ENCODE assay signal across 19 cellular contexts in genomic region chr16:3434373-3434772, GRCh38. TPM values are rescaled to one million over a fixed set of nuclear protein-coding genes. Genes with fewer than 3 reads are reported as not detected.
DNase-seq lines count a peak whose midpoint lies in the region; ATAC-seq, FAIRE-seq and TF ChIP-seq lines count a peak whose summit lies in the region.
"Had no signal": no experiment of that assay in that cellular context is flagged by ENCODE, and none has a peak within 500 bp of the region (broad histone marks: within the 10 kb centered on the region; RNA-seq: fewer than 3 reads in every experiment).

No MANE protein-coding gene starts in this region.

- no peaks in the 10 kb centered on the region for H3K4me1 ChIP-seq in GM12878 (ENCODE audit: control insufficient read depth, insufficient read depth, low read length)
- no peaks in the 10 kb centered on the region for H3K4me1 ChIP-seq in BE2C
- H3K4me1 ChIP-seq: HAP-1 had no signal

- TF ChIP-seq RAD21 in GM12878 (IDR thresholded peaks at IDR 0.05; ENCODE audit: insufficient read depth, low read depth, low read length), result no peak

- no peak for ATAC-seq in activated naive CD8-positive, alpha-beta T cell treated with anti-CD3 and anti-CD28 coated beads, Interleukin-2, amount 50 U/mL, for 24 hours
- ATAC-seq in GM12878, result peak; percentile 62

- TF ChIP-seq EP300 in GM12878 (IDR thresholded peaks at IDR 0.05; ENCODE audit: borderline replicate concordance in 1 of 2, control insufficient read depth in 1 of 2, low read depth in 2 of 2, low read length in 2 of 2), result no peak

- BruUV-seq in GM12878 (replicated peaks; lab: Mats Ljungman, UMichigan), result no TSS peak

- CTCF ChIA-PET in activated CD4-positive, alpha-beta T cell treated with anti-CD3 and anti-CD28 coated beads, Interleukin-2, amount 10 ng/mL, durations not matched to agents 7 days and 5 days (lab: Charles Lee), result no interaction called here
- CTCF ChIA-PET in GM12878 (lab: Yijun Ruan, JAX), result no interaction called here

- no peak overlapping the region for H3K27ac ChIP-seq in GM12878 (ENCODE audit: control insufficient read depth, insufficient read depth)
- H3K27ac ChIP-seq: BLaER1 treated with 17β-estradiol and CSF1 and Interleukin-3, amounts not matched to agents 10 nM and 100 nM had no signal

- peaks cover 20% of the 10 kb centered on the region for H3K4me1 Mint-ChIP-seq in activated CD4-positive, alpha-beta T cell treated with anti-CD3 and anti-CD28 coated beads, Interleukin-2, amount 10 ng/mL, durations not matched to agents 7 days and 5 days
- H3K4me1 Mint-ChIP-seq in activated naive CD8-positive, alpha-beta T cell (ENCODE audit: low read depth), result peaks cover 35% of the 10 kb centered on the region
- H3K4me1 Mint-ChIP-seq in activated naive CD8-positive, alpha-beta T cell treated with anti-CD3 and anti-CD28 coated beads, Interleukin-2, amount 50 U/mL, for 24 hours, result peaks cover 20% of the 10 kb centered on the region
- H3K4me1 Mint-ChIP-seq in HFFc6 (ENCODE audit: low read depth), result no peaks in the 10 kb centered on the region

- no peak for FAIRE-seq in GM12878 (lab: Jason Lieb, UNC)
- FAIRE-seq: GM19239, H1, HTR-8/SVneo had no signal

- peaks cover 59% of the 10 kb centered on the region for H3K36me3 Mint-ChIP-seq in activated CD4-positive, alpha-beta T cell treated with anti-CD3 and anti-CD28 coated beads, Interleukin-2, amount 10 ng/mL, durations not matched to agents 7 days and 5 days (ENCODE audit: low read depth)
- H3K36me3 Mint-ChIP-seq in activated naive CD8-positive, alpha-beta T cell, result peaks cover 10% of the 10 kb centered on the region
- H3K36me3 Mint-ChIP-seq in activated naive CD8-positive, alpha-beta T cell treated with anti-CD3 and anti-CD28 coated beads, Interleukin-2, amount 50 U/mL, for 24 hours (ENCODE audit: low read depth), result peaks cover 32% of the 10 kb centered on the region
- peaks cover 19% of the 10 kb centered on the region for H3K36me3 Mint-ChIP-seq in HFFc6 (ENCODE audit: low read depth)

- POLR2A ChIA-PET in activated CD4-positive, alpha-beta T cell treated with anti-CD3 and anti-CD28 coated beads, Interleukin-2, amount 10 ng/mL, durations not matched to agents 7 days and 5 days (lab: Charles Lee), result no interaction called here
- POLR2A ChIA-PET in GM12878 (lab: Charles Lee), result no interaction called here

- peak overlapping the region; percentile 60 for H3K27ac Mint-ChIP-seq in activated CD4-positive, alpha-beta T cell treated with anti-CD3 and anti-CD28 coated beads, Interleukin-2, amount 10 ng/mL, durations not matched to agents 7 days and 5 days
- peak overlapping the region; percentile 54 for H3K27ac Mint-ChIP-seq in activated naive CD8-positive, alpha-beta T cell
- H3K27ac Mint-ChIP-seq in activated naive CD8-positive, alpha-beta T cell treated with anti-CD3 and anti-CD28 coated beads, Interleukin-2, amount 50 U/mL, for 24 hours, result no peak overlapping the region
- H3K27ac Mint-ChIP-seq in HFFc6, result no peak overlapping the region
- H3K27ac Mint-ChIP-seq: CD4-positive, CD25-positive, alpha-beta regulatory T cell had no signal

- TF ChIP-seq POLR2A in GM12878 (IDR thresholded peaks at IDR 0.05; ENCODE audit: low read depth, low read length), result no peak

- H3K36me3 ChIP-seq in GM12878 (ENCODE audit: control insufficient read depth in 2 of 2, insufficient read depth in 2 of 2, low read length in 1 of 2) (peaks cover 0 to 4% of the 10 kb centered on the region in 2 experiments; a peak in 3 of 4 replicates), BE2C (no peaks in the 10 kb centered on the region)

- no peaks in the 10 kb centered on the region for H3K27me3 Mint-ChIP-seq in activated CD4-positive, alpha-beta T cell treated with anti-CD3 and anti-CD28 coated beads, Interleukin-2, amount 10 ng/mL, durations not matched to agents 7 days and 5 days
- H3K27me3 Mint-ChIP-seq in activated naive CD8-positive, alpha-beta T cell, result no peaks in the 10 kb centered on the region
- H3K27me3 Mint-ChIP-seq in activated naive CD8-positive, alpha-beta T cell treated with anti-CD3 and anti-CD28 coated beads, Interleukin-2, amount 50 U/mL, for 24 hours, result no peaks in the 10 kb centered on the region
- H3K27me3 Mint-ChIP-seq in HFFc6 (ENCODE audit: insufficient read depth), result peaks cover 6% of the 10 kb centered on the region

- H3K9me3 ChIP-seq in GM12878 (replicated peaks; ENCODE audit: control insufficient read depth, insufficient read depth, low read length) (peaks cover 3% of the 10 kb centered on the region; the same call in 2 of the 3 replicates), BE2C (no peaks in the 10 kb centered on the region)
- H3K9me3 ChIP-seq: HAP-1 had no signal

- no peaks in the 10 kb centered on the region for H4K20me1 ChIP-seq in GM12878 (ENCODE audit: control insufficient read depth, insufficient read depth)
- H4K20me1 ChIP-seq: BLaER1 treated with 17β-estradiol and CSF1 and Interleukin-3, amounts not matched to agents 10 nM and 100 nM had no signal

- H3K9me3 Mint-ChIP-seq in activated CD4-positive, alpha-beta T cell treated with anti-CD3 and anti-CD28 coated beads, Interleukin-2, amount 10 ng/mL, durations not matched to agents 7 days and 5 days, result peaks cover 26% of the 10 kb centered on the region
- peaks cover under 1% of the 10 kb centered on the region for H3K9me3 Mint-ChIP-seq in activated naive CD8-positive, alpha-beta T cell (ENCODE audit: low read depth)
- H3K9me3 Mint-ChIP-seq in activated naive CD8-positive, alpha-beta T cell treated with anti-CD3 and anti-CD28 coated beads, Interleukin-2, amount 50 U/mL, for 24 hours, result peaks cover 6% of the 10 kb centered on the region
- peaks cover 5% of the 10 kb centered on the region; the same call in 1 of the 2 replicates for H3K9me3 Mint-ChIP-seq in HFFc6

- no peak overlapping the region for H3K9ac ChIP-seq in GM12878 (ENCODE audit: control insufficient read depth, insufficient read depth, low read length)
- H3K9ac ChIP-seq: BLaER1 treated with 17β-estradiol and CSF1 and Interleukin-3, amounts not matched to agents 10 nM and 100 nM had no signal

- H3K27me3 ChIP-seq in GM12878 (replicated peaks in 1 of 2; ENCODE audit: control insufficient read depth in 2 of 2, insufficient read depth in 2 of 2, low read length in 1 of 2) (no peaks in the 10 kb centered on the region), BE2C (peaks cover 10% of the 10 kb centered on the region)
- H3K27me3 ChIP-seq: BLaER1 treated with 17β-estradiol and CSF1 and Interleukin-3, amounts not matched to agents 10 nM and 100 nM had no signal

- H3K4me3 Mint-ChIP-seq in activated CD4-positive, alpha-beta T cell treated with anti-CD3 and anti-CD28 coated beads, Interleukin-2, amount 10 ng/mL, durations not matched to agents 7 days and 5 days, result no peak overlapping the region
- H3K4me3 Mint-ChIP-seq in activated naive CD8-positive, alpha-beta T cell, result no peak overlapping the region
- no peak overlapping the region for H3K4me3 Mint-ChIP-seq in activated naive CD8-positive, alpha-beta T cell treated with anti-CD3 and anti-CD28 coated beads, Interleukin-2, amount 50 U/mL, for 24 hours
- no peak overlapping the region for H3K4me3 Mint-ChIP-seq in HFFc6

- no peaks in the 10 kb centered on the region for H3K79me2 ChIP-seq in GM12878 (ENCODE audit: control insufficient read depth, insufficient read depth, low read length)

- SMC1A ChIA-PET in GM12878 (lab: Charles Lee; ENCODE audit: uncharacterized antibody, unreplicated experiment), result no interaction called here

- TF ChIP-seq CTCF in GM12865 (IDR thresholded peaks at IDR 0.05; ENCODE audit: insufficient read depth, low read depth, low read length, missing control alignments), result no peak
- no peak for TF ChIP-seq CTCF in GM12878 (IDR thresholded peaks at IDR 0.05 in 2 of 3, conservative IDR thresholded peaks at IDR 0.05 in 1 of 3; ENCODE audit: control insufficient read depth in 2 of 3, extremely low read depth in 1 of 3, insufficient read depth in 1 of 3, low read depth in 3 of 3, low read length in 3 of 3)
- no peak for TF ChIP-seq CTCF in BE2C (IDR thresholded peaks at IDR 0.05; ENCODE audit: low read depth, low read length)
- no peak for TF ChIP-seq CTCF in HFFc6 (IDR thresholded peaks at IDR 0.05)

- in situ Hi-C loops in GM12878 (cut with MboI), result no loop called here

- H3K4me2 ChIP-seq in GM12878 (ENCODE audit: control insufficient read depth, insufficient read depth), result no peak overlapping the region
- H3K4me2 ChIP-seq: BLaER1 treated with 17β-estradiol and CSF1 and Interleukin-3, amounts not matched to agents 10 nM and 100 nM had no signal

- H3K4me3 ChIP-seq in GM12865 (ENCODE audit: low read depth, low read length), result no peak overlapping the region
- no peak overlapping the region for H3K4me3 ChIP-seq in GM12878
- no peak overlapping the region for H3K4me3 ChIP-seq in BE2C (ENCODE audit: low read depth, low read length)
- H3K4me3 ChIP-seq: BLaER1 treated with 17β-estradiol and CSF1 and Interleukin-3, amounts not matched to agents 10 nM and 100 nM; HAP-1 had no signal

- no peak for DNase-seq in activated CD4-positive, alpha-beta T cell treated with anti-CD3 and anti-CD28 coated beads, Interleukin-2, amount 10 ng/mL, durations not matched to agents 7 days and 5 days
- DNase-seq in activated CD4-positive, alpha-beta T cell treated with anti-CD3 and anti-CD28 coated beads for 1 hour, result no peak
- DNase-seq in activated naive CD8-positive, alpha-beta T cell treated with anti-CD3 and anti-CD28 coated beads, Interleukin-2, amount 50 U/mL, for 24 hours, result no peak
- DNase-seq in GM12865 (ENCODE audit: low read depth) (peak; percentile 16), GM12878 (ENCODE audit: low read depth, low spot score) (no peak), BE2C (no peak), HFFc6 (no peak)
- DNase-seq: 8988T; AML-193; Calu3; CD4-positive, CD25-positive, alpha-beta regulatory T cell; DMS 273 treated with DMSO at 0.1 percent for 48 hours had no signal

- intact Hi-C loops in GM12878 (cut with micrococcal nuclease; ENCODE audit: unreplicated experiment), result no loop called here

- RAD21 ChIA-PET in GM12878 (lab: Charles Lee; ENCODE audit: unreplicated experiment), result interaction anchor here (0.6 kb wide), 1 partner anchor 9 kb away, joined by 3 read pairs; the partner anchor contains the start of genes NAA60 and ZNF597

- no peak overlapping the region for H2AFZ ChIP-seq in GM12878 (ENCODE audit: control insufficient read depth, low read depth, low read length)

RNA-seq across cellular contexts. Expression of gene ZNF597, which starts 8.9 kb away (rescaled TPM):
- total RNA-seq in activated CD4-positive, alpha-beta T cell treated with anti-CD3 and anti-CD28 coated beads, Interleukin-2, amount 10 ng/mL, durations not matched to agents 7 days and 5 days, result 1 to 10 TPM; 2.5 to 2.7 TPM
- total RNA-seq in GM12878 (2013; cell fraction: nucleolus; rRNA removed), result 9.8 and 9.9 TPM in 2 replicates
- total RNA-seq in GM12878 (2014; rRNA removed), result 2.4 TPM in 2 replicates
- total RNA-seq in GM12878 (2014; rRNA removed; fragmentation: Illumina TruSeq; extraction: Trizol), result 2.8 TPM in 2 replicates
- 1.9 and 2.0 TPM in 2 replicates for total RNA-seq in GM12878 (2021)
- polyA plus RNA-seq in GM12878 (2011; ENCODE audit: low read depth), result 1.1 TPM
- 2.7 and 3.1 TPM in 2 replicates for polyA plus RNA-seq in GM12878 (2011; rRNA removed)
- 1.3 and 1.5 TPM in 2 replicates for polyA plus RNA-seq in GM12878 (2011; cell fraction: cytosol; rRNA removed)
- polyA plus RNA-seq in GM12878 (2011; cell fraction: nucleus; rRNA removed), result 2.0 and 2.3 TPM in 2 replicates
- polyA plus RNA-seq in GM12878 (2012), result 1.7 and 1.8 TPM in 2 replicates
- polyA plus RNA-seq in GM12878 (2014; fragmentation: Illumina TruSeq; extraction: Trizol), result 2.0 and 2.8 TPM in 2 replicates
- polyA plus RNA-seq in GM12878 (2014; fragmentation: Nextera tagmentation; extraction: Ambion mirVana), result under 1 TPM; 0.80 to 0.85 TPM
- 1.2 and 1.5 TPM in 2 replicates for polyA plus RNA-seq in GM12878 (2014; rRNA removed)
- polyA plus RNA-seq in GM12878 (2016; fragmentation: Nextera tagmentation; extraction: Ambion mirVana), result 1 to 10 TPM; 1.3 to 2.8 TPM
- polyA minus RNA-seq in GM12878 (2011; rRNA and poly(A)+ RNA removed), result 3.2 and 3.4 TPM in 2 replicates
- polyA minus RNA-seq in GM12878 (2011; cell fraction: cytosol; rRNA and poly(A)+ RNA removed), result 1.8 and 2.1 TPM in 2 replicates
- 1.5 and 2.9 TPM in 2 replicates for polyA minus RNA-seq in GM12878 (2011; cell fraction: nucleus; rRNA and poly(A)+ RNA removed)
- 3.9 TPM for polyA plus RNA-seq in BE2C (2012; ENCODE audit: insufficient read depth, insufficient read length, low read depth)
- total RNA-seq in HFFc6 (2021; fragmentation: NEBNext Ultra II Directional; extraction: Animal tissue kit (Norgen Biotek cat#: 25700)), result 1 to 10 TPM; 1.6 to 2.3 (median 1.8) TPM
- total RNA-seq: Daoy had no signal

RNA-seq across cellular contexts. Expression of gene NAA60, which starts 9.1 kb away (rescaled TPM):
- total RNA-seq in activated CD4-positive, alpha-beta T cell treated with anti-CD3 and anti-CD28 coated beads, Interleukin-2, amount 10 ng/mL, durations not matched to agents 7 days and 5 days, result 10 to 100 TPM; 42.6 to 59.1 TPM
- 45.2 and 45.7 TPM in 2 replicates for total RNA-seq in GM12878 (2013; cell fraction: nucleolus; rRNA removed)
- total RNA-seq in GM12878 (2014; rRNA removed), result 17.6 and 19.3 TPM in 2 replicates
- 10.9 and 15.6 TPM in 2 replicates for total RNA-seq in GM12878 (2014; rRNA removed; fragmentation: Illumina TruSeq; extraction: Trizol)
- total RNA-seq in GM12878 (2021), result 38.6 and 39.7 TPM in 2 replicates
- polyA plus RNA-seq in GM12878 (2011; ENCODE audit: low read depth), result 14.5 TPM
- polyA plus RNA-seq in GM12878 (2011; rRNA removed), result 24.3 and 30.8 TPM in 2 replicates
- polyA plus RNA-seq in GM12878 (2011; cell fraction: cytosol; rRNA removed), result 18.7 and 24.9 TPM in 2 replicates
- 29.8 and 39.6 TPM in 2 replicates for polyA plus RNA-seq in GM12878 (2011; cell fraction: nucleus; rRNA removed)
- polyA plus RNA-seq in GM12878 (2012), result 24.4 and 31.3 TPM in 2 replicates
- polyA plus RNA-seq in GM12878 (2014; fragmentation: Illumina TruSeq; extraction: Trizol), result 42.5 and 54.7 TPM in 2 replicates
- 1 to 10 TPM; 6.2 to 9.1 TPM for polyA plus RNA-seq in GM12878 (2014; fragmentation: Nextera tagmentation; extraction: Ambion mirVana)
- 32.2 and 39.1 TPM in 2 replicates for polyA plus RNA-seq in GM12878 (2014; rRNA removed)
- polyA plus RNA-seq in GM12878 (2016; fragmentation: Nextera tagmentation; extraction: Ambion mirVana), result 10 to 100 TPM; 38.4 to 43.1 TPM
- 18.9 and 22.5 TPM in 2 replicates for polyA minus RNA-seq in GM12878 (2011; rRNA and poly(A)+ RNA removed)
- 9.1 and 9.8 TPM in 2 replicates for polyA minus RNA-seq in GM12878 (2011; cell fraction: cytosol; rRNA and poly(A)+ RNA removed)
- polyA minus RNA-seq in GM12878 (2011; cell fraction: nucleus; rRNA and poly(A)+ RNA removed), result 11.0 and 15.4 TPM in 2 replicates
- polyA plus RNA-seq in BE2C (2012; ENCODE audit: insufficient read depth, insufficient read length, low read depth), result 77.0 TPM
- total RNA-seq in HFFc6 (2021; fragmentation: NEBNext Ultra II Directional; extraction: Animal tissue kit (Norgen Biotek cat#: 25700)), result 10 to 100 TPM; 30.7 to 44.6 (median 34.6) TPM

RNA-seq across cellular contexts. Expression of gene ZNF174, which starts 33.4 kb away (rescaled TPM):
- total RNA-seq in activated CD4-positive, alpha-beta T cell treated with anti-CD3 and anti-CD28 coated beads, Interleukin-2, amount 10 ng/mL, durations not matched to agents 7 days and 5 days, result 10 to 100 TPM; 11.4 to 12.7 TPM
- total RNA-seq in GM12878 (2013; cell fraction: nucleolus; rRNA removed), result 16.0 and 18.9 TPM in 2 replicates
- total RNA-seq in GM12878 (2014; rRNA removed), result 11.0 and 12.5 TPM in 2 replicates
- total RNA-seq in GM12878 (2014; rRNA removed; fragmentation: Illumina TruSeq; extraction: Trizol), result 7.6 and 8.2 TPM in 2 replicates
- 9.5 and 10.1 TPM in 2 replicates for total RNA-seq in GM12878 (2021)
- 4.4 TPM for polyA plus RNA-seq in GM12878 (2011; ENCODE audit: low read depth)
- polyA plus RNA-seq in GM12878 (2011; rRNA removed), result 14.1 and 14.3 TPM in 2 replicates
- 13.0 and 14.3 TPM in 2 replicates for polyA plus RNA-seq in GM12878 (2011; cell fraction: cytosol; rRNA removed)
- 17.1 and 17.3 TPM in 2 replicates for polyA plus RNA-seq in GM12878 (2011; cell fraction: nucleus; rRNA removed)
- polyA plus RNA-seq in GM12878 (2012), result 5.7 and 7.6 TPM in 2 replicates
- 11.9 and 13.2 TPM in 2 replicates for polyA plus RNA-seq in GM12878 (2014; fragmentation: Illumina TruSeq; extraction: Trizol)
- polyA plus RNA-seq in GM12878 (2014; fragmentation: Nextera tagmentation; extraction: Ambion mirVana), result 1 to 10 TPM; 3.0 to 4.7 TPM
- 9.8 and 10.7 TPM in 2 replicates for polyA plus RNA-seq in GM12878 (2014; rRNA removed)
- polyA plus RNA-seq in GM12878 (2016; fragmentation: Nextera tagmentation; extraction: Ambion mirVana), result 10 to 100 TPM in 1 of 2 experiments, 1 to 10 TPM in 1; 8.6 to 10.0 TPM
- polyA minus RNA-seq in GM12878 (2011; rRNA and poly(A)+ RNA removed), result 6.4 and 10.5 TPM in 2 replicates
- polyA minus RNA-seq in GM12878 (2011; cell fraction: cytosol; rRNA and poly(A)+ RNA removed), result 3.2 and 4.1 TPM in 2 replicates
- polyA minus RNA-seq in GM12878 (2011; cell fraction: nucleus; rRNA and poly(A)+ RNA removed), result 7.4 and 13.8 TPM in 2 replicates
- 7.5 TPM for polyA plus RNA-seq in BE2C (2012; ENCODE audit: insufficient read depth, insufficient read length, low read depth)
- 10 to 100 TPM in 3 of 6 experiments, 1 to 10 TPM in 3; 8.6 to 10.7 (median 10.1) TPM for total RNA-seq in HFFc6 (2021; fragmentation: NEBNext Ultra II Directional; extraction: Animal tissue kit (Norgen Biotek cat#: 25700))

RNA-seq across cellular contexts. Expression of gene ZSCAN32, which starts 33.6 kb away (rescaled TPM):
- total RNA-seq in activated CD4-positive, alpha-beta T cell treated with anti-CD3 and anti-CD28 coated beads, Interleukin-2, amount 10 ng/mL, durations not matched to agents 7 days and 5 days, result 10 to 100 TPM; 19.5 to 21.4 TPM
- 26.3 and 28.1 TPM in 2 replicates for total RNA-seq in GM12878 (2013; cell fraction: nucleolus; rRNA removed)
- total RNA-seq in GM12878 (2014; rRNA removed), result 18.0 and 18.1 TPM in 2 replicates
- total RNA-seq in GM12878 (2014; rRNA removed; fragmentation: Illumina TruSeq; extraction: Trizol), result 14.6 and 15.8 TPM in 2 replicates
- total RNA-seq in GM12878 (2021), result 13.8 and 15.6 TPM in 2 replicates
- 10.7 TPM for polyA plus RNA-seq in GM12878 (2011; ENCODE audit: low read depth)
- 23.8 and 25.0 TPM in 2 replicates for polyA plus RNA-seq in GM12878 (2011; rRNA removed)
- polyA plus RNA-seq in GM12878 (2011; cell fraction: cytosol; rRNA removed), result 20.7 and 21.0 TPM in 2 replicates
- polyA plus RNA-seq in GM12878 (2011; cell fraction: nucleus; rRNA removed), result 21.0 and 27.8 TPM in 2 replicates
- polyA plus RNA-seq in GM12878 (2012), result 10.3 and 12.0 TPM in 2 replicates
- 20.9 and 22.8 TPM in 2 replicates for polyA plus RNA-seq in GM12878 (2014; fragmentation: Illumina TruSeq; extraction: Trizol)
- 10 to 100 TPM; 12.8 to 15.2 TPM for polyA plus RNA-seq in GM12878 (2014; fragmentation: Nextera tagmentation; extraction: Ambion mirVana)
- 16.2 and 17.4 TPM in 2 replicates for polyA plus RNA-seq in GM12878 (2014; rRNA removed)
- polyA plus RNA-seq in GM12878 (2016; fragmentation: Nextera tagmentation; extraction: Ambion mirVana), result 1 to 10 TPM; 9.6 to 9.9 TPM
- 18.5 and 20.8 TPM in 2 replicates for polyA minus RNA-seq in GM12878 (2011; rRNA and poly(A)+ RNA removed)
- polyA minus RNA-seq in GM12878 (2011; cell fraction: cytosol; rRNA and poly(A)+ RNA removed), result 4.8 and 6.2 TPM in 2 replicates
- polyA minus RNA-seq in GM12878 (2011; cell fraction: nucleus; rRNA and poly(A)+ RNA removed), result 6.9 and 8.1 TPM in 2 replicates
- 23.3 TPM for polyA plus RNA-seq in BE2C (2012; ENCODE audit: insufficient read depth, insufficient read length, low read depth)
- total RNA-seq in HFFc6 (2021; fragmentation: NEBNext Ultra II Directional; extraction: Animal tissue kit (Norgen Biotek cat#: 25700)), result 10 to 100 TPM in 3 of 6 experiments, 1 to 10 TPM in 3; 8.3 to 11.1 (median 10.3) TPM

Comparison
In these comparisons a context has a peak if more than half of its experiments do, and no peak if none do; other contexts are left out.
1. H3K27ac Mint-ChIP-seq: peak in activated CD4-positive, alpha-beta T cell treated with anti-CD3 and anti-CD28 coated beads, Interleukin-2, amount 10 ng/mL, durations not matched to agents 7 days and 5 days (single experiment) and activated naive CD8-positive, alpha-beta T cell (single experiment); none in activated naive CD8-positive, alpha-beta T cell treated with anti-CD3 and anti-CD28 coated beads, Interleukin-2, amount 50 U/mL, for 24 hours (single experiment) and HFFc6 (single experiment).